In genomic region chr4:38160487-38161207, GRCh38 we compare ENCODE assay signal across 1 cellular context.
TF ChIP-seq lines count a peak whose summit lies in the region.

No MANE protein-coding gene starts in this region.

TF ChIP-seq in H1, 55 proteins besides CTCF, POLR2A, EP300 and RAD21 (continued from another document):
- TF ChIP-seq SRF (IDR thresholded peaks at IDR 0.05; ENCODE audit: low read depth, low read length), result no peak
- no peak for TF ChIP-seq BCL11A (IDR thresholded peaks at IDR 0.05; ENCODE audit: low read depth in 2 of 2, low read length in 2 of 2)
- TF ChIP-seq TEAD4 (IDR thresholded peaks at IDR 0.05; ENCODE audit: low read depth, low read length), result no peak
- no peak for TF ChIP-seq CTBP2 (IDR thresholded peaks at IDR 0.05; ENCODE audit: borderline replicate concordance, insufficient read depth, insufficient read length, low read length)
- no peak for TF ChIP-seq BRCA1 (IDR thresholded peaks at IDR 0.05; ENCODE audit: low read depth, low read length)
- TF ChIP-seq CHD1 (IDR thresholded peaks at IDR 0.05; ENCODE audit: low read depth, low read length), result no peak
- TF ChIP-seq CBX8 (IDR thresholded peaks at IDR 0.05; ENCODE audit: borderline replicate concordance, low read depth, low read length), result no peak
- TF ChIP-seq NANOG (IDR thresholded peaks at IDR 0.05; ENCODE audit: insufficient read depth, low read depth, low read length, poor library complexity, severe bottlenecking), result no peak
- no peak for TF ChIP-seq SUZ12 (IDR thresholded peaks at IDR 0.05; ENCODE audit: low read length)
- no peak for TF ChIP-seq GTF2F1 (IDR thresholded peaks at IDR 0.05; ENCODE audit: borderline replicate concordance, low read depth, low read length)
- no peak for TF ChIP-seq KDM4A (IDR thresholded peaks at IDR 0.05; ENCODE audit: low read depth, low read length, severe bottlenecking)
- TF ChIP-seq BACH1 (IDR thresholded peaks at IDR 0.05; ENCODE audit: low read length), result peak; percentile 24; the same call in 1 of the 2 replicates
- no peak for TF ChIP-seq ATF3 (IDR thresholded peaks at IDR 0.05; ENCODE audit: insufficient read depth, low read depth, low read length)
- peak; percentile 53 for TF ChIP-seq CREB1 (IDR thresholded peaks at IDR 0.05)
- no peak for TF ChIP-seq MAFK (IDR thresholded peaks at IDR 0.05; ENCODE audit: low read depth, low read length)
- peak; percentile 86 for TF ChIP-seq CEBPB (IDR thresholded peaks at IDR 0.05; ENCODE audit: low read depth, low read length)
- TF ChIP-seq CHD2 (IDR thresholded peaks at IDR 0.05; ENCODE audit: low read length), result no peak
- no peak for TF ChIP-seq EGR1 (IDR thresholded peaks at IDR 0.05; ENCODE audit: borderline replicate concordance, low read depth, low read length)
- no peak for TF ChIP-seq CHD7 (IDR thresholded peaks at IDR 0.05; ENCODE audit: insufficient replicate concordance, low read length)
- TF ChIP-seq KDM5A (IDR thresholded peaks at IDR 0.05; ENCODE audit: low read length), result no peak
- no peak for TF ChIP-seq POU5F1 (IDR thresholded peaks at IDR 0.05; ENCODE audit: low read depth, low read length)
- TF ChIP-seq SP1 (IDR thresholded peaks at IDR 0.05; ENCODE audit: low read depth, low read length), result 0 out of 2 replicates have a peak, but pooled peaks have one; percentile 45
- no peak for TF ChIP-seq ZNF274 (IDR thresholded peaks at IDR 0.05; ENCODE audit: borderline replicate concordance, extremely low read depth, low read length)
- TF ChIP-seq HDAC2 (IDR thresholded peaks at IDR 0.05; ENCODE audit: borderline replicate concordance in 1 of 2, low read depth in 2 of 2, low read length in 2 of 2), result no peak
- TF ChIP-seq SIX5 (IDR thresholded peaks at IDR 0.05; ENCODE audit: low read depth, low read length), result peak; percentile 22; the same call in 1 of the 2 replicates
- no peak for TF ChIP-seq TAF1 (IDR thresholded peaks at IDR 0.05; ENCODE audit: low read depth, low read length)
- no peak for TF ChIP-seq SP2 (IDR thresholded peaks at IDR 0.05; ENCODE audit: low read length)
- no peak for TF ChIP-seq PHF8 (conservative IDR thresholded peaks at IDR 0.05; ENCODE audit: low read depth, low read length)
- no peak for TF ChIP-seq SP4 (IDR thresholded peaks at IDR 0.05; ENCODE audit: low read length)
- TF ChIP-seq JUN (IDR thresholded peaks at IDR 0.05; ENCODE audit: low read depth, low read length), result peak; percentile 58; the same call in 1 of the 2 replicates
- TF ChIP-seq NRF1 (IDR thresholded peaks at IDR 0.05; ENCODE audit: low read depth, low read length), result no peak
- no peak for TF ChIP-seq SIRT6 (IDR thresholded peaks at IDR 0.05; ENCODE audit: low read length)
